8 cellular contexts compared by ENCODE assay signal in the genomic region with DNA sequence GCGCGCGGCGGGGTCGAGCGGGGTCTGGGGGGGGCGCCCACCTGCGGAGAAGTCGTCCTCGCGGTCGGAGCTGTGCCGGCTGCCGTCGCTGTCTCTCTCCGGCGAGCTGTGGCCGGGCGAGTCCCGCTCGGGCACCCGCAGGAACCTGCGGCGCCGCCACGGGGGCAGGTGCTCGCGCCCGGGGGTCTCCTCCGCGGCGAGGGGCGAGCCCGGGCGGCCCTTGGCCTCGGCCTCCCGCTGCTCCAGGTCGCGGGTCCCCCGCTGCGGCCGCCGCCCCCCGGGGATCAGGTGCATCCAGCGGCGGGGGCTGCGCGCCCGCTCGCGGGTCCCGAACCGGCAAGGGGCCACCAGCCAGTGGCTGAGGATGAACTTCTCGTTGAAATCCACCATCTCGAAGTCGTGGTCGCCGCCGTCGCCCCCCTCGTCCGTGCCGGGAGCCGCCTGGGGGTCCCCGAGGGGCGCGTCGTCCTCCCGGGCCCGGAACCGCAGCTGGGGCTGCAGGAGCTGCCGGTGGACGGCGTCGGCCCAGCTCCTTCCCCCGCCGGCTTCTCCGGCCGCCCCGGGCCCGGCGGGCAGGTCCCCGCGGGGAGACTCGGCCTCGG. TPM values are rescaled to one million over a fixed set of nuclear protein-coding genes. Genes with fewer than 3 reads are reported as not detected.
A peak's percentile ranks its signal among the peaks of the same experiment; 100 is the strongest.
DNase-seq lines count a peak whose midpoint lies in the region; ATAC-seq, FAIRE-seq and TF ChIP-seq lines count a peak whose summit lies in the region.

No MANE protein-coding gene starts in this region.

- peaks cover 29% of the 10 kb centered on the region for H3K27me3 ChIP-seq in effector memory CD4-positive, alpha-beta T cell (replicated peaks; ENCODE audit: control insufficient read depth, insufficient read depth, low read length, poor library complexity, severe bottlenecking)
- peaks cover 48 to 52% (median 49%) of the 10 kb centered on the region in 3 donors for H3K27me3 ChIP-seq in gastrocnemius medialis

- no peak for TF ChIP-seq POLR2A in gastrocnemius medialis (IDR thresholded peaks at IDR 0.05)

- no peaks in the 10 kb centered on the region for H3K36me3 ChIP-seq in effector memory CD4-positive, alpha-beta T cell (ENCODE audit: control insufficient read depth, insufficient read depth, low read length)
- no peaks in the 10 kb centered on the region for H3K36me3 ChIP-seq in gastrocnemius medialis

- ATAC-seq in GM18909 (IDR thresholded peaks at IDR 0.05; ENCODE audit: poor library complexity, unreplicated experiment) (peak; percentile 17), HG03135 (IDR thresholded peaks at IDR 0.05; ENCODE audit: unreplicated experiment) (peak; percentile 20), gastrocnemius medialis (no peak)

- in situ Hi-C loops in gastrocnemius medialis (cut with MboI; ENCODE audit: low sequenced_read_pairs in 4 of 4): no loop called here

- no peak for FAIRE-seq in urothelium cell line (lab: Jason Lieb, UNC)

- TF ChIP-seq CTCF in gastrocnemius medialis (IDR thresholded peaks at IDR 0.05 in 4 of 5, conservative IDR thresholded peaks at IDR 0.05 in 1 of 5): no peak

- peak overlapping the region; percentile 25 for H3K4me3 ChIP-seq in effector memory CD4-positive, alpha-beta T cell (ENCODE audit: insufficient read depth, low read depth, low read length, poor library complexity, severe bottlenecking)
- H3K4me3 ChIP-seq in gastrocnemius medialis: peak overlapping the region; percentile 5 to 65 (median 50)

- intact Hi-C loops in gastrocnemius medialis (cut with DNase I; ENCODE audit: low total_unique reads): no loop called here

- no peaks in the 10 kb centered on the region for H3K9me3 ChIP-seq in effector memory CD4-positive, alpha-beta T cell (ENCODE audit: control insufficient read depth, low read length)
- no peaks in the 10 kb centered on the region for H3K9me3 ChIP-seq in gastrocnemius medialis

- peaks cover 17% of the 10 kb centered on the region for H3K4me1 ChIP-seq in effector memory CD4-positive, alpha-beta T cell (ENCODE audit: control insufficient read depth, insufficient read depth, low read length, poor library complexity, severe bottlenecking)
- H3K4me1 ChIP-seq in gastrocnemius medialis: no peaks in the 10 kb centered on the region

- no peak overlapping the region for H3K27ac ChIP-seq in effector memory CD4-positive, alpha-beta T cell (ENCODE audit: insufficient read depth, low read length, poor library complexity, severe bottlenecking)
- H3K27ac ChIP-seq in gastrocnemius medialis: no peak overlapping the region

- DNase-seq in effector memory CD4-positive, alpha-beta T cell: no peak
- DNase-seq in gastrocnemius medialis (no peak), urothelium cell line (ENCODE audit: low spot score) (no peak), DMS79 treated with DMSO at 0.1 percent for 48 hours (lab: John Stamatoyannopoulos, UW) (no peak), medulla oblongata (ENCODE audit: extremely low spot score) (no peak)
- DNase-seq in stimulated activated naive CD4-positive, alpha-beta T cell treated with Interleukin-2 at 50 U/mL for 16 hours (lab: John Stamatoyannopoulos, UW): no peak

RNA-seq across cellular contexts. Expression of a gene that starts 41.4 kb away (rescaled TPM):
- total RNA-seq in gastrocnemius medialis: not detected

RNA-seq across cellular contexts. Expression of a gene that starts 49.1 kb away (rescaled TPM):
- total RNA-seq in gastrocnemius medialis: 10 to 100 TPM in 3 of 4 donors, 1 to 10 TPM in 1; 9.7 to 15.4 (median 12.8) TPM

RNA-seq across cellular contexts. Expression of a gene that starts 50.6 kb away (rescaled TPM):
- 1 to 10 TPM in 1 of 4 donors, under 1 TPM in 3; 0.53 to 1.1 (median 0.89) TPM for total RNA-seq in gastrocnemius medialis

Comparison
In these comparisons a context has a peak if more than half of its experiments do, and no peak if none do; other contexts are left out.
1. ATAC-seq: peak in GM18909 (single experiment) and HG03135 (single experiment); none in gastrocnemius medialis (0 of 2).